1 cellular context compared by ENCODE assay signal in the genomic region with DNA sequence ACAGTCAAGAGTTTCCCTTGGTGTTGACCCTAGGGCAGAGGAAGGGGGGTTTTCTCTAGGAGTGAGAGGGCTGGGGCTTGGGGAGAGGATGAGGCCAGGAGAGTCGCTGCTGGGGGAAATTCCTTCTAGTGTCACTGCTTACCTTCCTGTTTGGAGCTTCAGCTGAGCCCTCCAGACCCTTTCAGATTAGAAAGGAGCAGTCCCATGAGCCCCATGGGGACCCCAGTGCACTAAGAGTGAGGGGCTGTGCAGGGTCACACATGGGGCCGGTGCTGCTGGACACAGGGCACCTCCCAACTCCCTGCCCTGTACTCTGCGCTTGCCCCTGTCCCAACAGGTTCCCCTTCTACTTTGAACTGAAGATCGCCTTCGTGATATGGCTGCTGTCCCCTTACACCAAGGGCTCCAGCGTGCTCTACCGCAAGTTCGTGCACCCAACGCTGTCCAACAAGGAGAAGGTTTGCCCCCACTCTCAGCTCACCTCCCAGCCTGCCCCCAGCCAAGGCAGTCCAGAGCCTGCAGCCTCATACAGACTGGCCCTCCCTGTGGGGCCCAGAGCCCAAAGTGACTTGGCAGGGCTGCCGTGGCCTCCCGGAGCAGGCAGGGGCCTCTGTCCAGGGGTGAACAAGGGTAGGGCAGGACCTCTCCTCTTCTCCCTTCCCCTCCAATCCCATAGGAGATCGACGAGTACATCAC.
TF ChIP-seq lines count a peak whose summit lies in the region.

No MANE protein-coding gene starts in this region.

TF ChIP-seq in HepG2, 621 proteins besides CTCF, POLR2A, EP300 and RAD21:
- no peak for TF ChIP-seq ZFP82 (CRISPR knock-in tag; IDR thresholded peaks at IDR 0.05; ENCODE audit: borderline replicate concordance)
- TF ChIP-seq ZNF367 (CRISPR knock-in tag; IDR thresholded peaks at IDR 0.05; ENCODE audit: borderline replicate concordance) = no peak
- TF ChIP-seq, protein P1, sequence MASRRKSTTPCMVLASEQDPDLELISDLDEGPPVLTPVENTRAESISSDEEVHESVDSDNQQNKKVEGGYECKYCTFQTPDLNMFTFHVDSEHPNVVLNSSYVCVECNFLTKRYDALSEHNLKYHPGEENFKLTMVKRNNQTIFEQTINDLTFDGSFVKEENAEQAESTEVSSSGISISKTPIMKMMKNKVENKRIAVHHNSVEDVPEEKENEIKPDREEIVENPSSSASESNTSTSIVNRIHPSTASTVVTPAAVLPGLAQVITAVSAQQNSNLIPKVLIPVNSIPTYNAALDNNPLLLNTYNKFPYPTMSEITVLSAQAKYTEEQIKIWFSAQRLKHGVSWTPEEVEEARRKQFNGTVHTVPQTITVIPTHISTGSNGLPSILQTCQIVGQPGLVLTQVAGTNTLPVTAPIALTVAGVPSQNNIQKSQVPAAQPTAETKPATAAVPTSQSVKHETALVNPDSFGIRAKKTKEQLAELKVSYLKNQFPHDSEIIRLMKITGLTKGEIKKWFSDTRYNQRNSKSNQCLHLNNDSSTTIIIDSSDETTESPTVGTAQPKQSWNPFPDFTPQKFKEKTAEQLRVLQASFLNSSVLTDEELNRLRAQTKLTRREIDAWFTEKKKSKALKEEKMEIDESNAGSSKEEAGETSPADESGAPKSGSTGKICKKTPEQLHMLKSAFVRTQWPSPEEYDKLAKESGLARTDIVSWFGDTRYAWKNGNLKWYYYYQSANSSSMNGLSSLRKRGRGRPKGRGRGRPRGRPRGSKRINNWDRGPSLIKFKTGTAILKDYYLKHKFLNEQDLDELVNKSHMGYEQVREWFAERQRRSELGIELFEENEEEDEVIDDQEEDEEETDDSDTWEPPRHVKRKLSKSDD (CRISPR knock-in tag; IDR thresholded peaks at IDR 0.05; ENCODE audit: low read depth) = no peak
- no peak for TF ChIP-seq ZNF749 (CRISPR knock-in tag; IDR thresholded peaks at IDR 0.05; ENCODE audit: borderline replicate concordance)
- TF ChIP-seq ZNF331 (CRISPR knock-in tag; IDR thresholded peaks at IDR 0.05) = no peak
- no peak for TF ChIP-seq FOXA3 (CRISPR knock-in tag; IDR thresholded peaks at IDR 0.05)
- TF ChIP-seq CHD2 (IDR thresholded peaks at IDR 0.05; ENCODE audit: low read depth, low read length) = no peak
- TF ChIP-seq RNF2 (conservative IDR thresholded peaks at IDR 0.05; ENCODE audit: low read depth) = no peak
- no peak for TF ChIP-seq ZNF350 (CRISPR knock-in tag; IDR thresholded peaks at IDR 0.05; ENCODE audit: borderline replicate concordance, low read depth)
- TF ChIP-seq, protein P2, sequence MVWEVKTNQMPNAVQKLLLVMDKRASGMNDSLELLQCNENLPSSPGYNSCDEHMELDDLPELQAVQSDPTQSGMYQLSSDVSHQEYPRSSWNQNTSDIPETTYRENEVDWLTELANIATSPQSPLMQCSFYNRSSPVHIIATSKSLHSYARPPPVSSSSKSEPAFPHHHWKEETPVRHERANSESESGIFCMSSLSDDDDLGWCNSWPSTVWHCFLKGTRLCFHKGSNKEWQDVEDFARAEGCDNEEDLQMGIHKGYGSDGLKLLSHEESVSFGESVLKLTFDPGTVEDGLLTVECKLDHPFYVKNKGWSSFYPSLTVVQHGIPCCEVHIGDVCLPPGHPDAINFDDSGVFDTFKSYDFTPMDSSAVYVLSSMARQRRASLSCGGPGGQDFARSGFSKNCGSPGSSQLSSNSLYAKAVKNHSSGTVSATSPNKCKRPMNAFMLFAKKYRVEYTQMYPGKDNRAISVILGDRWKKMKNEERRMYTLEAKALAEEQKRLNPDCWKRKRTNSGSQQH (CRISPR knock-in tag; IDR thresholded peaks at IDR 0.05; ENCODE audit: low read depth) = no peak
- TF ChIP-seq KLF15 (CRISPR knock-in tag; IDR thresholded peaks at IDR 0.05; ENCODE audit: borderline replicate concordance) = no peak
- no peak for TF ChIP-seq ZNF17 (CRISPR knock-in tag; IDR thresholded peaks at IDR 0.05)
- TF ChIP-seq, protein P3, sequence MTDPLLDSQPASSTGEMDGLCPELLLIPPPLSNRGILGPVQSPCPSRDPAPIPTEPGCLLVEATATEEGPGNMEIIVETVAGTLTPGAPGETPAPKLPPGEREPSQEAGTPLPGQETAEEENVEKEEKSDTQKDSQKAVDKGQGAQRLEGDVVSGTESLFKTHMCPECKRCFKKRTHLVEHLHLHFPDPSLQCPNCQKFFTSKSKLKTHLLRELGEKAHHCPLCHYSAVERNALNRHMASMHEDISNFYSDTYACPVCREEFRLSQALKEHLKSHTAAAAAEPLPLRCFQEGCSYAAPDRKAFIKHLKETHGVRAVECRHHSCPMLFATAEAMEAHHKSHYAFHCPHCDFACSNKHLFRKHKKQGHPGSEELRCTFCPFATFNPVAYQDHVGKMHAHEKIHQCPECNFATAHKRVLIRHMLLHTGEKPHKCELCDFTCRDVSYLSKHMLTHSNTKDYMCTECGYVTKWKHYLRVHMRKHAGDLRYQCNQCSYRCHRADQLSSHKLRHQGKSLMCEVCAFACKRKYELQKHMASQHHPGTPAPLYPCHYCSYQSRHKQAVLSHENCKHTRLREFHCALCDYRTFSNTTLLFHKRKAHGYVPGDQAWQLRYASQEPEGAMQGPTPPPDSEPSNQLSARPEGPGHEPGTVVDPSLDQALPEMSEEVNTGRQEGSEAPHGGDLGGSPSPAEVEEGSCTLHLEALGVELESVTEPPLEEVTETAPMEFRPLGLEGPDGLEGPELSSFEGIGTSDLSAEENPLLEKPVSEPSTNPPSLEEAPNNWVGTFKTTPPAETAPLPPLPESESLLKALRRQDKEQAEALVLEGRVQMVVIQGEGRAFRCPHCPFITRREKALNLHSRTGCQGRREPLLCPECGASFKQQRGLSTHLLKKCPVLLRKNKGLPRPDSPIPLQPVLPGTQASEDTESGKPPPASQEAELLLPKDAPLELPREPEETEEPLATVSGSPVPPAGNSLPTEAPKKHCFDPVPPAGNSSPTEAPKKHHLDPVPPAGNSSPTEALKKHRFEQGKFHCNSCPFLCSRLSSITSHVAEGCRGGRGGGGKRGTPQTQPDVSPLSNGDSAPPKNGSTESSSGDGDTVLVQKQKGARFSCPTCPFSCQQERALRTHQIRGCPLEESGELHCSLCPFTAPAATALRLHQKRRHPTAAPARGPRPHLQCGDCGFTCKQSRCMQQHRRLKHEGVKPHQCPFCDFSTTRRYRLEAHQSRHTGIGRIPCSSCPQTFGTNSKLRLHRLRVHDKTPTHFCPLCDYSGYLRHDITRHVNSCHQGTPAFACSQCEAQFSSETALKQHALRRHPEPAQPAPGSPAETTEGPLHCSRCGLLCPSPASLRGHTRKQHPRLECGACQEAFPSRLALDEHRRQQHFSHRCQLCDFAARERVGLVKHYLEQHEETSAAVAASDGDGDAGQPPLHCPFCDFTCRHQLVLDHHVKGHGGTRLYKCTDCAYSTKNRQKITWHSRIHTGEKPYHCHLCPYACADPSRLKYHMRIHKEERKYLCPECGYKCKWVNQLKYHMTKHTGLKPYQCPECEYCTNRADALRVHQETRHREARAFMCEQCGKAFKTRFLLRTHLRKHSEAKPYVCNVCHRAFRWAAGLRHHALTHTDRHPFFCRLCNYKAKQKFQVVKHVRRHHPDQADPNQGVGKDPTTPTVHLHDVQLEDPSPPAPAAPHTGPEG (CRISPR knock-in tag; IDR thresholded peaks at IDR 0.05) = no peak
